ENCODE assay signal across 1 cellular context in the genomic region with DNA sequence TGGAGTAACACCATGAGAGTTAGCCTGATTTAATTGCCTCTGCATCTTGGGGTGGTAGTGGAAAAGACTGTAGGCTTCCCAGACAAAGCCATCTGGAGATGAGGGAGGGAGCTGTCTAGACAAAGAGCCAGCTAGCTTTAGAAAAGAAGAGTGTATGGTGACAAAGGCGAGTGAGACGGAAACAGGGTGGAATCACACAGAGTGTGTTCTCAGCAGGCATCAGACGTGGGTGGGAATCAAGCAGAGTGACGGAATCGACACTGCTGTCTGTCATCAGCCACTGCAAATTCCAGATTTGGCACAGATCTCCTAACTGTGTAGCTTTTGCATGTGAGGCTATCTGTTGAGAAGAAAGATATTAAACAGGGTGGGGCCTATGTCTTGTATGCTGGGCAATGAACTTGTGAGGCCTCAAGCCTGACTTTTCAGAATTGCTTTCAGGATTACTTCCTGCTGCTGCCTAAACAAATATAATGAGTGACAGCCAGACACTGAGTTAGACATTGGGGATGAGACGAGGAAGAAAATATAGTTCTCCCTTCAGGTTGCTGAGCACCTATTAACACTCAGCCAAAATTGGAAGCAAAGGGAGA.
TF ChIP-seq lines count a peak whose summit lies in the region.

No MANE protein-coding gene starts in this region.

TF ChIP-seq in neural cell, 6 proteins besides CTCF, POLR2A, EP300 and RAD21:
- TF ChIP-seq POLR2AphosphoS5 (IDR thresholded peaks at IDR 0.05): peak; percentile 37
- TF ChIP-seq SMC3 (conservative IDR thresholded peaks at IDR 0.05; ENCODE audit: poor library complexity): no peak
- no peak for TF ChIP-seq EZH2 (IDR thresholded peaks at IDR 0.05; ENCODE audit: borderline replicate concordance, insufficient read depth, low read length, poor library complexity, severe bottlenecking)
- TF ChIP-seq TAF1 (IDR thresholded peaks at IDR 0.05; ENCODE audit: low read depth): no peak
